In the genomic region with DNA sequence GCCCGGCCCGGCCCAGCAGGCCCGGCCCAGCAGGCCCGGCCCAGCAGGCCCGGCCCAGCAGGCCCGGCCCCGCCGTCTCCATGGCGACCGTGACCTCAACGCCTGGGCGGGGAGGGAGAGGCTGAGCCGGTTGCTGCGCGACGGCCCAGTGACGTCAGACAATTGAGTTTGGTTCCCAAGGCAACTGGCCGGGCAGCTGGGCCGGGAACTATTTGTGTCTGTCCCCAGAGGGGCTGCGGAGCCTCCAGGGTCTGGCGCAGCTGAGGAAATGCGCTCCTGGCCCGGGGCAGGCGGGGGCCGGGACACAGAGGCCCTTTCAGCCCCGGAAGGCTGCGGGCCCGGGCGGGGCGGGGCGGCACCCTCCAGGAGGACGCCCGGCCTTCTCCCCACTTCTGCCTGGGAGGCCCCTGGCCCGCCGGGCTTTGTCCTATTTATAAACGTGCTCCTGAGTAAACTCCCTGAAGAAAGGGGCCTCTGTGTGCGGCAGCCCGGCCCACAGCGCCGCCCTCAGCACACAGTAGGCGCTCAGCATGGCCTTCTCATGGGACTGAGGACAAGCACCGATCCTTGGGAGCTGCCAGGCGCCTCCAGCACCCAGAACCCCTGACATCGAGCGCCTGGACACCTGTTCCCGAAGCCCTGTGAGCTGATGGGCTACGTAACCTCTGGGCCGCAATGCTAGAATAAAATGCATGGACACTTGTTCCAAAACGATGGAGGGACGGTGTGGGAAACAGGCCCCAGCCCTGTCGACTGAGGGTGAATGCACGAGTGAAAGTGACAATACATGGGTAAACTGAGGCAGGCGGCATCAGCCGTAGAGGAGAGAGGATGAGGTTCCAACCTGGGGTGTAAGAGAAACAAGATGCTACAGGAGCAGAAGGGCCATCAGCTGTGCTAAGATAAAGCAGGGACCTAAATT, we compare ENCODE assay signal across 1 cellular context.
TF ChIP-seq lines count a peak whose summit lies in the region.

No MANE protein-coding gene starts in this region.

TF ChIP-seq in HEK293, 187 proteins besides CTCF, POLR2A, EP300 and RAD21 (continued from another document and continues in another):
- TF ChIP-seq, protein P1, sequence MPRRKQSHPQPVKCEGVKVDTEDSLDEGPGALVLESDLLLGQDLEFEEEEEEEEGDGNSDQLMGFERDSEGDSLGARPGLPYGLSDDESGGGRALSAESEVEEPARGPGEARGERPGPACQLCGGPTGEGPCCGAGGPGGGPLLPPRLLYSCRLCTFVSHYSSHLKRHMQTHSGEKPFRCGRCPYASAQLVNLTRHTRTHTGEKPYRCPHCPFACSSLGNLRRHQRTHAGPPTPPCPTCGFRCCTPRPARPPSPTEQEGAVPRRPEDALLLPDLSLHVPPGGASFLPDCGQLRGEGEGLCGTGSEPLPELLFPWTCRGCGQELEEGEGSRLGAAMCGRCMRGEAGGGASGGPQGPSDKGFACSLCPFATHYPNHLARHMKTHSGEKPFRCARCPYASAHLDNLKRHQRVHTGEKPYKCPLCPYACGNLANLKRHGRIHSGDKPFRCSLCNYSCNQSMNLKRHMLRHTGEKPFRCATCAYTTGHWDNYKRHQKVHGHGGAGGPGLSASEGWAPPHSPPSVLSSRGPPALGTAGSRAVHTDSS (tag by site-specific recombination; IDR thresholded peaks at IDR 0.05), result no peak
- TF ChIP-seq ZNF266 (tag by site-specific recombination; IDR thresholded peaks at IDR 0.05; ENCODE audit: low read depth) (no peak), ZNF623 (tag by site-specific recombination; IDR thresholded peaks at IDR 0.05) (no peak), ZNF398 (tag by site-specific recombination; IDR thresholded peaks at IDR 0.05) (no peak), KLF17 (tag by site-specific recombination; IDR thresholded peaks at IDR 0.05) (no peak), ZFP41 (tag by site-specific recombination; IDR thresholded peaks at IDR 0.05; ENCODE audit: borderline replicate concordance) (no peak), ZNF530 (tag by site-specific recombination; IDR thresholded peaks at IDR 0.05; ENCODE audit: low read depth) (no peak), ZNF626 (tag by site-specific recombination; IDR thresholded peaks at IDR 0.05) (no peak), GLIS2 (tag by site-specific recombination; IDR thresholded peaks at IDR 0.05) (peak; percentile 31; the same call in 1 of the 2 replicates), ZNF174 (tag by site-specific recombination; IDR thresholded peaks at IDR 0.05) (no peak), ZNF214 (tag by site-specific recombination; IDR thresholded peaks at IDR 0.05; ENCODE audit: borderline replicate concordance) (no peak), ZNF837 (tag by site-specific recombination; IDR thresholded peaks at IDR 0.05) (no peak), ZNF639 (tag by site-specific recombination; IDR thresholded peaks at IDR 0.05) (no peak), ZIC2 (tag by site-specific recombination; IDR thresholded peaks at IDR 0.05) (0 out of 2 replicates have a peak, but pooled peaks have one; percentile 18), ZBTB21 (tag by site-specific recombination; IDR thresholded peaks at IDR 0.05) (no peak; the same call in 1 of the 2 replicates), PRDM1 (tag by site-specific recombination; IDR thresholded peaks at IDR 0.05) (no peak), ZNF146 (tag by site-specific recombination; IDR thresholded peaks at IDR 0.05) (no peak), ZSCAN18 (tag by site-specific recombination; IDR thresholded peaks at IDR 0.05) (no peak), ZNF585B (tag by site-specific recombination; IDR thresholded peaks at IDR 0.05) (no peak), ZNF654 (tag by site-specific recombination; IDR thresholded peaks at IDR 0.05; ENCODE audit: low read depth) (no peak), KLF9 (tag by site-specific recombination; IDR thresholded peaks at IDR 0.05; ENCODE audit: low read depth) (no peak), ZNF10 (tag by site-specific recombination; IDR thresholded peaks at IDR 0.05) (no peak), ZNF548 (tag by site-specific recombination; IDR thresholded peaks at IDR 0.05) (no peak), TRIM28 (IDR thresholded peaks at IDR 0.05; ENCODE audit: borderline replicate concordance, low read length) (no peak), GFI1B (tag by site-specific recombination; IDR thresholded peaks at IDR 0.05) (no peak), ZNF335 (tag by site-specific recombination; conservative IDR thresholded peaks at IDR 0.05) (peak; percentile 62), SP2 (tag by site-specific recombination; IDR thresholded peaks at IDR 0.05) (peak; percentile 65), ZNF555 (tag by site-specific recombination; conservative IDR thresholded peaks at IDR 0.05) (no peak), ZNF24 (tag by site-specific recombination; IDR thresholded peaks at IDR 0.05) (no peak), ZNF692 (tag by site-specific recombination; IDR thresholded peaks at IDR 0.05) (no peak), ZNF521 (tag by site-specific recombination; IDR thresholded peaks at IDR 0.05) (no peak), ZNF138 (tag by site-specific recombination; IDR thresholded peaks at IDR 0.05; ENCODE audit: borderline replicate concordance) (no peak), ZFP37 (tag by site-specific recombination; IDR thresholded peaks at IDR 0.05) (no peak), KLF10 (tag by site-specific recombination; IDR thresholded peaks at IDR 0.05) (no peak; the same call in 1 of the 2 replicates), HIC1 (tag by site-specific recombination; IDR thresholded peaks at IDR 0.05) (no peak), MZF1 (tag by site-specific recombination; IDR thresholded peaks at IDR 0.05; ENCODE audit: borderline replicate concordance) (no peak), ZNF114 (tag by site-specific recombination; IDR thresholded peaks at IDR 0.05) (no peak), ZNF561 (tag by site-specific recombination; IDR thresholded peaks at IDR 0.05; ENCODE audit: borderline replicate concordance) (0 out of 2 replicates have a peak, but pooled peaks have one; percentile 48)
- TF ChIP-seq, protein P2, sequence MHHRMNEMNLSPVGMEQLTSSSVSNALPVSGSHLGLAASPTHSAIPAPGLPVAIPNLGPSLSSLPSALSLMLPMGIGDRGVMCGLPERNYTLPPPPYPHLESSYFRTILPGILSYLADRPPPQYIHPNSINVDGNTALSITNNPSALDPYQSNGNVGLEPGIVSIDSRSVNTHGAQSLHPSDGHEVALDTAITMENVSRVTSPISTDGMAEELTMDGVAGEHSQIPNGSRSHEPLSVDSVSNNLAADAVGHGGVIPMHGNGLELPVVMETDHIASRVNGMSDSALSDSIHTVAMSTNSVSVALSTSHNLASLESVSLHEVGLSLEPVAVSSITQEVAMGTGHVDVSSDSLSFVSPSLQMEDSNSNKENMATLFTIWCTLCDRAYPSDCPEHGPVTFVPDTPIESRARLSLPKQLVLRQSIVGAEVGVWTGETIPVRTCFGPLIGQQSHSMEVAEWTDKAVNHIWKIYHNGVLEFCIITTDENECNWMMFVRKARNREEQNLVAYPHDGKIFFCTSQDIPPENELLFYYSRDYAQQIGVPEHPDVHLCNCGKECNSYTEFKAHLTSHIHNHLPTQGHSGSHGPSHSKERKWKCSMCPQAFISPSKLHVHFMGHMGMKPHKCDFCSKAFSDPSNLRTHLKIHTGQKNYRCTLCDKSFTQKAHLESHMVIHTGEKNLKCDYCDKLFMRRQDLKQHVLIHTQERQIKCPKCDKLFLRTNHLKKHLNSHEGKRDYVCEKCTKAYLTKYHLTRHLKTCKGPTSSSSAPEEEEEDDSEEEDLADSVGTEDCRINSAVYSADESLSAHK (tag by site-specific recombination; IDR thresholded peaks at IDR 0.05), result no peak
- TF ChIP-seq, protein P3, sequence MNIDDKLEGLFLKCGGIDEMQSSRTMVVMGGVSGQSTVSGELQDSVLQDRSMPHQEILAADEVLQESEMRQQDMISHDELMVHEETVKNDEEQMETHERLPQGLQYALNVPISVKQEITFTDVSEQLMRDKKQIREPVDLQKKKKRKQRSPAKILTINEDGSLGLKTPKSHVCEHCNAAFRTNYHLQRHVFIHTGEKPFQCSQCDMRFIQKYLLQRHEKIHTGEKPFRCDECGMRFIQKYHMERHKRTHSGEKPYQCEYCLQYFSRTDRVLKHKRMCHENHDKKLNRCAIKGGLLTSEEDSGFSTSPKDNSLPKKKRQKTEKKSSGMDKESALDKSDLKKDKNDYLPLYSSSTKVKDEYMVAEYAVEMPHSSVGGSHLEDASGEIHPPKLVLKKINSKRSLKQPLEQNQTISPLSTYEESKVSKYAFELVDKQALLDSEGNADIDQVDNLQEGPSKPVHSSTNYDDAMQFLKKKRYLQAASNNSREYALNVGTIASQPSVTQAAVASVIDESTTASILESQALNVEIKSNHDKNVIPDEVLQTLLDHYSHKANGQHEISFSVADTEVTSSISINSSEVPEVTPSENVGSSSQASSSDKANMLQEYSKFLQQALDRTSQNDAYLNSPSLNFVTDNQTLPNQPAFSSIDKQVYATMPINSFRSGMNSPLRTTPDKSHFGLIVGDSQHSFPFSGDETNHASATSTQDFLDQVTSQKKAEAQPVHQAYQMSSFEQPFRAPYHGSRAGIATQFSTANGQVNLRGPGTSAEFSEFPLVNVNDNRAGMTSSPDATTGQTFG (tag by site-specific recombination; IDR thresholded peaks at IDR 0.05; ENCODE audit: borderline replicate concordance), result no peak
- TF ChIP-seq, protein P4, sequence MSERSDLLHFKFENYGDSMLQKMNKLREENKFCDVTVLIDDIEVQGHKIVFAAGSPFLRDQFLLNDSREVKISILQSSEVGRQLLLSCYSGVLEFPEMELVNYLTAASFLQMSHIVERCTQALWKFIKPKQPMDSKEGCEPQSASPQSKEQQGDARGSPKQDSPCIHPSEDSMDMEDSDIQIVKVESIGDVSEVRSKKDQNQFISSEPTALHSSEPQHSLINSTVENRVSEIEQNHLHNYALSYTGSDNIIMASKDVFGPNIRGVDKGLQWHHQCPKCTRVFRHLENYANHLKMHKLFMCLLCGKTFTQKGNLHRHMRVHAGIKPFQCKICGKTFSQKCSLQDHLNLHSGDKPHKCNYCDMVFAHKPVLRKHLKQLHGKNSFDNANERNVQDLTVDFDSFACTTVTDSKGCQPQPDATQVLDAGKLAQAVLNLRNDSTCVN (tag by site-specific recombination; optimal IDR thresholded peaks at IDR 0.05), result no peak
